In genomic region chr13:110907951-110908898, GRCh38 we compare ENCODE assay signal across 8 cellular contexts. TPM values are rescaled to one million over a fixed set of nuclear protein-coding genes. Genes with fewer than 3 reads are reported as not detected.
A peak's percentile ranks its signal among the peaks of the same experiment; 100 is the strongest.
DNase-seq lines count a peak whose midpoint lies in the region; ATAC-seq and TF ChIP-seq lines count a peak whose summit lies in the region.

No MANE protein-coding gene starts in this region.

- H3K4me2 ChIP-seq in OCI-LY1 (ENCODE audit: low read length) (no peak overlapping the region), smooth muscle cell (peak overlapping the region; percentile 17)

- intact Hi-C loops in heart right ventricle (cut with DNase I) = no loop called here

- H2AFZ ChIP-seq in OCI-LY1 (ENCODE audit: low read length) = no peak overlapping the region
- no peak overlapping the region for H2AFZ ChIP-seq in smooth muscle cell (ENCODE audit: low read depth)

- in situ Hi-C loops in KBM-7 (cut with MboI; ENCODE audit: low pct_unique_long_range_greater_than_20kb, low sequenced_read_pairs) = no loop called here

- peak; percentile 45 for DNase-seq in NCI-H748 (lab: John Stamatoyannopoulos, UW; ENCODE audit: unreplicated experiment)
- DNase-seq in NCI-H748 treated with DMSO at 0.1 percent for 48 hours (lab: John Stamatoyannopoulos, UW) = no peak
- no peak for DNase-seq in heart right ventricle
- DNase-seq in smooth muscle cell (lab: John Stamatoyannopoulos, UW; ENCODE audit: unreplicated experiment) = no peak
- DNase-seq in HK-2 (ENCODE audit: unreplicated experiment) = no peak
- DNase-seq in NCI-H1930 (lab: John Stamatoyannopoulos, UW) = no peak
- DNase-seq in KBM-7 = no peak

- no peaks in the 10 kb centered on the region; the same call in 1 of the 2 replicates for H4K20me1 ChIP-seq in OCI-LY1 (ENCODE audit: insufficient read depth, low read length)
- H4K20me1 ChIP-seq in smooth muscle cell (ENCODE audit: low read depth) = peaks cover 97% of the 10 kb centered on the region

- H3K9me3 ChIP-seq in OCI-LY1 (ENCODE audit: low read length) (no peaks in the 10 kb centered on the region), heart right ventricle (no peaks in the 10 kb centered on the region), smooth muscle cell (replicated peaks; ENCODE audit: low read depth) (no peaks in the 10 kb centered on the region)

- H3K4me1 ChIP-seq in OCI-LY1 (ENCODE audit: insufficient read depth, low read length, severe bottlenecking) = peaks cover 15% of the 10 kb centered on the region
- H3K4me1 ChIP-seq in heart right ventricle = peaks cover 18 to 78% (median 75%) of the 10 kb centered on the region in 9 donors
- peaks cover 23% of the 10 kb centered on the region for H3K4me1 ChIP-seq in smooth muscle cell (ENCODE audit: low read depth)

- peak in 5 of 8 donors; percentile 22 to 57 (median 32) for ATAC-seq in heart right ventricle

- H3K9ac ChIP-seq in OCI-LY1 (ENCODE audit: low read length) = 0 out of 2 replicates have a peak overlapping the region, but pooled peaks have one; percentile 3
- peak overlapping the region; percentile 56 for H3K9ac ChIP-seq in smooth muscle cell (ENCODE audit: low read depth)

- peaks cover 66% of the 10 kb centered on the region for H3K79me2 ChIP-seq in OCI-LY1 (ENCODE audit: insufficient read depth, low read length)
- peaks cover 90% of the 10 kb centered on the region for H3K79me2 ChIP-seq in smooth muscle cell (ENCODE audit: low read depth)

- TF ChIP-seq CTCF in OCI-LY1 (IDR thresholded peaks at IDR 0.05; ENCODE audit: low read length) (no peak), heart right ventricle (IDR thresholded peaks at IDR 0.05) (no peak), smooth muscle cell (IDR thresholded peaks at IDR 0.05; ENCODE audit: borderline replicate concordance, insufficient read depth, poor library complexity, severe bottlenecking) (no peak)

- H3F3A ChIP-seq in OCI-LY1 (ENCODE audit: insufficient read depth, low read length) (no peaks in the 10 kb centered on the region), smooth muscle cell (ENCODE audit: low read depth) (no peaks in the 10 kb centered on the region)

- H3K27ac ChIP-seq in OCI-LY1 (ENCODE audit: low read depth, low read length, poor library complexity, severe bottlenecking) (no peak overlapping the region), heart right ventricle (peak overlapping the region in 9 of 10 donors; percentile 13 to 60 (median 46)), smooth muscle cell (ENCODE audit: low read depth) (peak overlapping the region; percentile 80)

- WGBS in heart right ventricle, 2 donors = 31% methylated on average over 9 of the region's 9 CpGs
- WGBS in smooth muscle cell (ENCODE audit: low lambda C conversion rate) = 72% methylated on average over 9 of the region's 9 CpGs

- no peaks in the 10 kb centered on the region for H3K27me3 ChIP-seq in OCI-LY1 (ENCODE audit: insufficient read depth, low read length)
- H3K27me3 ChIP-seq in heart right ventricle = no peaks in the 10 kb centered on the region
- no peaks in the 10 kb centered on the region for H3K27me3 ChIP-seq in smooth muscle cell (ENCODE audit: low read depth)

- H3K9me2 ChIP-seq in OCI-LY1 (ENCODE audit: low read depth, low read length) = no peaks in the 10 kb centered on the region

- H3K4me3 ChIP-seq in OCI-LY1 (ENCODE audit: low read depth, low read length, poor library complexity, severe bottlenecking) (no peak overlapping the region), heart right ventricle (peak overlapping the region in 3 of 10 donors; percentile 5 to 11 (median 8)), smooth muscle cell (no peak overlapping the region)

- H3K36me3 ChIP-seq in OCI-LY1 (ENCODE audit: insufficient read depth, low read length) (peaks cover 84% of the 10 kb centered on the region), heart right ventricle (peaks cover 0 to 81% (median 12%) of the 10 kb centered on the region in 9 donors), smooth muscle cell (ENCODE audit: low read depth) (no peaks in the 10 kb centered on the region)

RNA-seq across cellular contexts. Expression of gene ANKRD10, which starts 6.6 kb away (rescaled TPM):
- total RNA-seq in heart right ventricle (10 to 100 TPM; 38.1 to 71.4 (median 49.0) TPM), smooth muscle cell (61.8 and 77.4 TPM in 2 replicates)
- polyA plus RNA-seq in heart right ventricle (100 to 1,000 TPM in 1 of 2 donors, 10 to 100 TPM in 1; 32.4 to 127 TPM), smooth muscle cell (31.0 and 42.8 TPM in 2 replicates)
